Comparison of ENCODE assay signal across 8 cellular contexts in genomic region chr5:132418876-132419275, GRCh38. TPM values are rescaled to one million over a fixed set of nuclear protein-coding genes. Genes with fewer than 3 reads are reported as not detected.
DNase-seq lines count a peak whose midpoint lies in the region; ATAC-seq, FAIRE-seq and TF ChIP-seq lines count a peak whose summit lies in the region.

No MANE protein-coding gene starts in this region.

- WGBS in pancreas, 2 donors, result 87 to 92% methylated on average over 2 of the region's 2 CpGs

- H3K27ac Mint-ChIP-seq in stimulated activated naive CD8-positive, alpha-beta T cell treated with anti-CD3 and anti-CD28 coated beads, Interleukin-15, Interleukin-2, amounts not matched to agents 100 ng/mL and 50 ng/mL, for 24 hours, result peak overlapping the region; percentile 75
- H3K27ac Mint-ChIP-seq in astrocyte (ENCODE audit: unreplicated experiment), result no peak overlapping the region
- H3K27ac Mint-ChIP-seq in naive thymus-derived CD4-positive, alpha-beta T cell, result peak overlapping the region; percentile 79 to 99 (median 97)

- CTCF ChIA-PET in naive thymus-derived CD4-positive, alpha-beta T cell (lab: Charles Lee), result interaction anchor here (0.7 to 2.8 kb wide), 8 partner anchors 35 to 82 kb away, joined by 3 to 12 read pairs (median 4); partner anchors contain the start of gene IRF1

- H3K4me1 ChIP-seq in astrocyte (ENCODE audit: insufficient read depth, low read length) (peaks cover 29% of the 10 kb centered on the region), pancreas (peaks cover 16 to 42% (median 38%) of the 10 kb centered on the region in 3 donors)
- H3K4me1 ChIP-seq in naive thymus-derived CD4-positive, alpha-beta T cell (ENCODE audit: control insufficient read depth in 2 of 2, insufficient read depth in 2 of 2, low read length in 2 of 2), result peaks cover 70 to 92% of the 10 kb centered on the region in 2 donors

- H3K9me3 ChIP-seq in astrocyte (ENCODE audit: insufficient read depth, low read depth, low read length) (no peaks in the 10 kb centered on the region), pancreas (no peaks in the 10 kb centered on the region)
- no peaks in the 10 kb centered on the region for H3K9me3 ChIP-seq in naive thymus-derived CD4-positive, alpha-beta T cell (ENCODE audit: control insufficient read depth in 2 of 3, low read length in 3 of 3)

- FAIRE-seq in astrocyte (lab: Jason Lieb, UNC) (no peak), pancreas (lab: Jason Lieb, UNC) (no peak)

- H3K36me3 ChIP-seq in astrocyte (ENCODE audit: insufficient read depth, low read length) (no peaks in the 10 kb centered on the region), pancreas (no peaks in the 10 kb centered on the region)
- H3K36me3 ChIP-seq in naive thymus-derived CD4-positive, alpha-beta T cell (ENCODE audit: control insufficient read depth in 2 of 3, insufficient read depth in 3 of 3, low read length in 3 of 3), result peaks cover 0 to 22% (median 5%) of the 10 kb centered on the region in 3 experiments

- peaks cover 5% of the 10 kb centered on the region for H3K79me2 ChIP-seq in astrocyte (ENCODE audit: insufficient read depth, low read length)

- no peak overlapping the region for H3K4me3 Mint-ChIP-seq in stimulated activated naive CD8-positive, alpha-beta T cell treated with anti-CD3 and anti-CD28 coated beads, Interleukin-15, Interleukin-2, amounts not matched to agents 100 ng/mL and 50 ng/mL, for 24 hours
- H3K4me3 Mint-ChIP-seq in astrocyte (ENCODE audit: unreplicated experiment), result no peak overlapping the region
- H3K4me3 Mint-ChIP-seq in naive thymus-derived CD4-positive, alpha-beta T cell, result peak overlapping the region in 5 of 10 donors; percentile 18 to 85 (median 37)

- H3K27me3 ChIP-seq in astrocyte (ENCODE audit: insufficient read depth, low read length), result no peaks in the 10 kb centered on the region
- H3K27me3 ChIP-seq in naive thymus-derived CD4-positive, alpha-beta T cell (ENCODE audit: control insufficient read depth in 2 of 2, insufficient read depth in 2 of 2, low read length in 2 of 2), result no peaks in the 10 kb centered on the region
- no peaks in the 10 kb centered on the region for H3K27me3 ChIP-seq in pancreas

- peaks cover 98% of the 10 kb centered on the region for H3K4me1 Mint-ChIP-seq in stimulated activated naive CD8-positive, alpha-beta T cell treated with anti-CD3 and anti-CD28 coated beads, Interleukin-15, Interleukin-2, amounts not matched to agents 100 ng/mL and 50 ng/mL, for 24 hours (ENCODE audit: low read depth)
- H3K4me1 Mint-ChIP-seq in astrocyte (ENCODE audit: low read depth, unreplicated experiment), result peaks cover 49% of the 10 kb centered on the region
- H3K4me1 Mint-ChIP-seq in naive thymus-derived CD4-positive, alpha-beta T cell, result peaks cover 73 to 98% (median 95%) of the 10 kb centered on the region in 7 donors

- no peak overlapping the region for H2AFZ ChIP-seq in astrocyte (ENCODE audit: low read depth, low read length)

- H3K4me3 ChIP-seq in astrocyte (ENCODE audit: insufficient read depth, low read depth, low read length) (no peak overlapping the region), pancreas (no peak overlapping the region)
- H3K4me3 ChIP-seq in naive thymus-derived CD4-positive, alpha-beta T cell (ENCODE audit: low read length), result no peak overlapping the region

- H3K27me3 Mint-ChIP-seq in stimulated activated naive CD8-positive, alpha-beta T cell treated with anti-CD3 and anti-CD28 coated beads, Interleukin-15, Interleukin-2, amounts not matched to agents 100 ng/mL and 50 ng/mL, for 24 hours, result no peaks in the 10 kb centered on the region
- H3K27me3 Mint-ChIP-seq in astrocyte (ENCODE audit: low read depth, unreplicated experiment), result no peaks in the 10 kb centered on the region
- H3K27me3 Mint-ChIP-seq in naive thymus-derived CD4-positive, alpha-beta T cell, result no peaks in the 10 kb centered on the region

- ATAC-seq in stimulated activated naive CD8-positive, alpha-beta T cell treated with anti-CD3 and anti-CD28 coated beads, Interleukin-15, Interleukin-2, amounts not matched to agents 100 U/mL and 50 U/mL, for 24 hours, result no peak
- no peak for ATAC-seq in naive thymus-derived CD4-positive, alpha-beta T cell
- no peak for ATAC-seq in pancreas
- ATAC-seq in HG02571 (IDR thresholded peaks at IDR 0.05; ENCODE audit: unreplicated experiment), result no peak

- no peak for DNase-seq in stimulated activated naive CD8-positive, alpha-beta T cell treated with anti-CD3 and anti-CD28 coated beads, Interleukin-15, Interleukin-2, amounts not matched to agents 100 U/mL and 50 U/mL, for 24 hours
- DNase-seq in astrocyte (ENCODE audit: low read depth) (no peak), NCI-H2227 (lab: John Stamatoyannopoulos, UW; ENCODE audit: unreplicated experiment) (no peak), pancreas (no peak), GDM1 (lab: John Stamatoyannopoulos, UW) (no peak)
- DNase-seq in naive thymus-derived CD4-positive, alpha-beta T cell, result no peak

- intact Hi-C loops in naive thymus-derived CD4-positive, alpha-beta T cell (cut with micrococcal nuclease), result loop anchor here (1.0 to 2.0 kb wide), 8 partner anchors 8 to 82 kb away; partner anchors contain the start of gene IRF1 (in 1 of the 2)
- intact Hi-C loops in pancreas (cut with DNase I), result no loop called here

- H4K20me1 ChIP-seq in astrocyte (ENCODE audit: insufficient read depth, low read length), result no peaks in the 10 kb centered on the region

- POLR2A ChIA-PET in naive thymus-derived CD4-positive, alpha-beta T cell (lab: Charles Lee), result interaction anchor here (0.5 to 6.2 kb wide), 8 partner anchors 9 to 77 kb away, joined by 3 to 124 read pairs (median 4); partner anchors contain the start of gene IRF1

- peak overlapping the region; percentile 30 for H3K9ac ChIP-seq in astrocyte (ENCODE audit: low read length)

- no peak overlapping the region for H3K4me2 ChIP-seq in astrocyte (ENCODE audit: low read length)

- H3K27ac ChIP-seq in astrocyte (ENCODE audit: low read depth, low read length) (no peak overlapping the region), pancreas (no peak overlapping the region)
- peak overlapping the region; percentile 77 for H3K27ac ChIP-seq in naive thymus-derived CD4-positive, alpha-beta T cell (ENCODE audit: low read depth, low read length)

- no peaks in the 10 kb centered on the region for H3K9me3 Mint-ChIP-seq in stimulated activated naive CD8-positive, alpha-beta T cell treated with anti-CD3 and anti-CD28 coated beads, Interleukin-15, Interleukin-2, amounts not matched to agents 100 ng/mL and 50 ng/mL, for 24 hours
- no peaks in the 10 kb centered on the region for H3K9me3 Mint-ChIP-seq in astrocyte (ENCODE audit: unreplicated experiment)
- peaks cover 0 to under 1% (median 0%) of the 10 kb centered on the region in 11 donors for H3K9me3 Mint-ChIP-seq in naive thymus-derived CD4-positive, alpha-beta T cell

- no peak for TF ChIP-seq CTCF in astrocyte (IDR thresholded peaks at IDR 0.05; ENCODE audit: insufficient read depth, low read depth, low read length)
- TF ChIP-seq CTCF in pancreas (IDR thresholded peaks at IDR 0.05), result no peak

- peaks cover 44% of the 10 kb centered on the region for H3K36me3 Mint-ChIP-seq in stimulated activated naive CD8-positive, alpha-beta T cell treated with anti-CD3 and anti-CD28 coated beads, Interleukin-15, Interleukin-2, amounts not matched to agents 100 ng/mL and 50 ng/mL, for 24 hours (ENCODE audit: low read depth)
- H3K36me3 Mint-ChIP-seq in astrocyte (ENCODE audit: low read depth, unreplicated experiment), result peaks cover 12% of the 10 kb centered on the region
- H3K36me3 Mint-ChIP-seq in naive thymus-derived CD4-positive, alpha-beta T cell, result peaks cover 5 to 60% (median 31%) of the 10 kb centered on the region in 5 donors

RNA-seq across cellular contexts. Expression of gene SLC22A5, which starts 49.4 kb away (rescaled TPM):
- total RNA-seq in astrocyte (5.8 and 8.3 TPM in 2 replicates), pancreas (10 to 100 TPM in 2 of 6 donors, 1 to 10 TPM in 4; 5.5 to 13.1 (median 7.8) TPM)
- 10 to 100 TPM in 1 of 5 experiments, 1 to 10 TPM in 4; 6.8 to 10.8 (median 8.0) TPM for total RNA-seq in naive thymus-derived CD4-positive, alpha-beta T cell
- 1 to 10 TPM; 1.8 to 3.6 TPM for polyA plus RNA-seq in naive thymus-derived CD4-positive, alpha-beta T cell
- 10 to 100 TPM in 1 of 2 donors, 1 to 10 TPM in 1; 7.1 to 12.2 TPM for polyA plus RNA-seq in pancreas

Comparison
In these comparisons a context has a peak if more than half of its experiments do, and no peak if none do; other contexts are left out.
1. intact Hi-C loops: an anchor here in naive thymus-derived CD4-positive, alpha-beta T cell (1.0 to 2.0 kb wide); none called in pancreas.